Comparison of ENCODE assay signal across 10 cellular contexts in the genomic region with DNA sequence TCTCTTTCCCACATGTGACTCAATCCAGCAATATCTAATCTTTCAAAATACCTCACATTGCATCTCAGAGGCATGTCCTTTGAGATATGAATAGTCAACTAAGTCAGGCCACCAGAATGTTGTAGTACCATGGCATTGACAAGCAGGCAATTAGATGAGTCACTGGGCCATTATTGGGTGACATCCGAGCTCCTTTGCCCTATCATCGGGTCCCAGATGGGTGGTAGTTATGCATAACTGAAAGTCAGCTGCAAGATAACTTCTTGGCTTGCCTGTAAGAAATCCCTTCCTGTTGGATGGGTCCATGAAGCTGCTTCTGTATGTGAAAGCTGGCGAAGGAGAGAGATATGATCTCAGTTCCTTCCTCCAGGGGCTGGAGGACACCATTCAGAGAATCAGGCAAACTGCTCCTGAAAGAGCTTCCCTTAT. TPM values are rescaled to one million over a fixed set of nuclear protein-coding genes. Genes with fewer than 3 reads are reported as not detected.
DNase-seq lines count a peak whose midpoint lies in the region; ATAC-seq lines count a peak whose summit lies in the region.
"Had no signal": no experiment of that assay in that cellular context is flagged by ENCODE, and none has a peak within 500 bp of the region (broad histone marks: within the 10 kb centered on the region; RNA-seq: fewer than 3 reads in every experiment).

No MANE protein-coding gene starts in this region.

- no peaks in the 10 kb centered on the region; the same call in 1 of the 2 replicates for H3K9me3 ChIP-seq in MG63
- H3K9me3 ChIP-seq in adipocyte (ENCODE audit: control insufficient read depth, low read length) = no peaks in the 10 kb centered on the region

- peaks cover 20% of the 10 kb centered on the region for H3K4me1 ChIP-seq in adipocyte (ENCODE audit: control insufficient read depth, insufficient read depth, low read length)

- no peak overlapping the region for H3K9ac ChIP-seq in adipocyte (ENCODE audit: low read length)

- H3K36me3 ChIP-seq in MG63 = no peaks in the 10 kb centered on the region
- no peaks in the 10 kb centered on the region for H3K36me3 ChIP-seq in adipocyte (ENCODE audit: control insufficient read depth, insufficient read depth, low read length, severe bottlenecking)

- no peaks in the 10 kb centered on the region for H3K27me3 ChIP-seq in MG63
- no peaks in the 10 kb centered on the region for H3K27me3 ChIP-seq in adipocyte (replicated peaks; ENCODE audit: control insufficient read depth, insufficient read depth, low read length)

- H3K4me3 ChIP-seq in MG63 (no peak overlapping the region), adipocyte (ENCODE audit: low read length) (peak overlapping the region; percentile 33)

- ATAC-seq in sciatic nerve = peak; percentile 59
- no peak for ATAC-seq in GM19467 (IDR thresholded peaks at IDR 0.05; ENCODE audit: unreplicated experiment)

- intact Hi-C loops in sciatic nerve (cut with DNase I) = no loop called here

- DNase-seq in ELR (ENCODE audit: low read depth) (peak; percentile 21), MG63 (peak; percentile 38), adipocyte (ENCODE audit: low read depth) (no peak), sciatic nerve (ENCODE audit: low spot score) (no peak), SIG-M5 treated with dmso at 0.1 percent for 504 hours (lab: John Stamatoyannopoulos, UW; ENCODE audit: unreplicated experiment) (no peak)
- no peak for DNase-seq in stimulated activated CD4-positive, alpha-beta T cell treated with anti-CD3 and anti-CD28 coated beads, Interleukin-12 subunit alpha, Interleukin-12 subunit beta, amount 100 ng/mL, for 4 hours
- DNase-seq: activated naive CD8-positive, alpha-beta T cell treated with anti-CD3 and anti-CD28 coated beads, Interleukin-2, amount 10 ng/mL, durations not matched to agents 7 days and 5 days; MM.1S; naive B cell had no signal

RNA-seq across cellular contexts. Expression of a gene that starts 32.8 kb away (rescaled TPM):
- 9.2 and 13.4 TPM in 2 replicates for total RNA-seq in MG63 (2014; rRNA removed; shearing (Covaris generic); ENCODE audit: low replicate concordance)
- total RNA-seq in sciatic nerve = 48.2 TPM

Comparison
In these comparisons a context has a peak if more than half of its experiments do, and no peak if none do; other contexts are left out.
1. DNase-seq: peak in ELR (single experiment) and MG63 (single experiment); none in adipocyte (single experiment), sciatic nerve (single experiment), stimulated activated CD4-positive, alpha-beta T cell treated with anti-CD3 and anti-CD28 coated beads, Interleukin-12 subunit alpha, Interleukin-12 subunit beta, amount 100 ng/mL, for 4 hours (single experiment) and SIG-M5 treated with dmso at 0.1 percent for 504 hours (single experiment).